In the genomic region with DNA sequence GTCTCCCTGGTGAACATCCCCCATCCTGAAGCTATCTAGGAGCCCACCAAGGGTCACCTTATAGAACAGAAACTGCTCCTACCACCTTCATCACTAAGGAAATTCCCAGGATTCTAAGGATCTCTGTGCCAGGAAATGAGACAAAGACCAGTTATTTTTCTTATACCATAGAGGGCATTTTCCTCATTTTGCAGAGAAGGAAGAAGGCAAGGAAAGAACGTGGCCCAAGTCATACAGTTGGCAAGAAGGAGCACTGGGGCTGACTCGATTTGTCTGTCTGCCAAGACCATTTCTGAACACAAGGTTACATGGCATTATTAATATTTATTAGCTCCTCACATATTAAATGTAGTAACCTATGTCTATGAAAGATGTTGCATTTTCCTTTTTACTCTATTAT, we compare ENCODE assay signal across 19 cellular contexts. TPM values are rescaled to one million over a fixed set of nuclear protein-coding genes. Genes with fewer than 3 reads are reported as not detected.
"Had no signal": no experiment of that assay in that cellular context is flagged by ENCODE, and none has a peak within 500 bp of the region (broad histone marks: within the 10 kb centered on the region; RNA-seq: fewer than 3 reads in every experiment).

No MANE protein-coding gene starts in this region.

- H3K9me3 Mint-ChIP-seq: neural crest cell had no signal

- DNase-seq: activated CD4-positive, alpha-beta T cell treated with anti-CD3 and anti-CD28 coated beads, Interleukin-2, amount 50 U/mL, for 1 hour; activated naive CD4-positive, alpha-beta T cell; activated naive CD8-positive, alpha-beta T cell treated with anti-CD3 and anti-CD28 coated beads for 36 hours; amygdala; body of pancreas; colonic mucosa; erythroblast; mucosa of descending colon; naive B cell; sigmoid colon; stimulated activated naive B cell treated with anti-CD40 and anti-IgM and Interleukin-4, amounts not matched to agents 10 μg/mL and 1 μg/mL and 100 μg/mL, for 72 hours; T1000; thyroid gland had no signal

- H3K9ac ChIP-seq: parathyroid adenoma had no signal

- H3K4me3 ChIP-seq: body of pancreas, colonic mucosa, hepatocyte, mucosa of descending colon, sigmoid colon, thyroid gland had no signal

- H3K9me3 ChIP-seq: body of pancreas, colonic mucosa, mucosa of descending colon, sigmoid colon, thyroid gland had no signal

- H3K4me3 Mint-ChIP-seq: activated naive CD8-positive, alpha-beta T cell treated with anti-CD3 and anti-CD28 coated beads for 36 hours; activated T-helper 17 cell treated with anti-CD3 and anti-CD28 coated beads, Interleukin-2, amount 50 U/mL, for 72 hours; central memory CD8-positive, alpha-beta T cell; memory B cell; naive B cell; neural crest cell; stimulated activated naive B cell treated with anti-CD40 and anti-IgM and Interleukin-4, amounts not matched to agents 10 μg/mL and 1 μg/mL and 100 μg/mL, for 72 hours had no signal

- H3K27me3 ChIP-seq: body of pancreas, colonic mucosa, hepatocyte, sigmoid colon, thyroid gland had no signal

- H3K4me1 Mint-ChIP-seq: memory B cell had no signal

- H3K4me1 ChIP-seq: body of pancreas, parathyroid adenoma, thyroid gland had no signal

- H3K4me2 ChIP-seq: hepatocyte had no signal

- H3K27me3 Mint-ChIP-seq: activated naive CD8-positive, alpha-beta T cell treated with anti-CD3 and anti-CD28 coated beads for 36 hours; activated T-helper 17 cell treated with anti-CD3 and anti-CD28 coated beads, Interleukin-2, amount 50 U/mL, for 72 hours; central memory CD8-positive, alpha-beta T cell had no signal

- H3K27ac Mint-ChIP-seq: activated naive CD8-positive, alpha-beta T cell treated with anti-CD3 and anti-CD28 coated beads for 36 hours; activated T-helper 17 cell treated with anti-CD3 and anti-CD28 coated beads, Interleukin-2, amount 50 U/mL, for 72 hours; memory B cell; naive B cell; stimulated activated naive B cell treated with anti-CD40 and anti-IgM and Interleukin-4, amounts not matched to agents 10 μg/mL and 1 μg/mL and 100 μg/mL, for 72 hours had no signal

- H3K36me3 ChIP-seq: colonic mucosa, sigmoid colon, thyroid gland had no signal

RNA-seq across cellular contexts. Expression of a gene that starts 49.6 kb away (rescaled TPM):
- total RNA-seq: neural crest cell had no signal
